ENCODE assay signal across 9 cellular contexts in genomic region chr4:186726150-186726439, GRCh38. TPM values are rescaled to one million over a fixed set of nuclear protein-coding genes. Genes with fewer than 3 reads are reported as not detected.
DNase-seq lines count a peak whose midpoint lies in the region; ATAC-seq, FAIRE-seq and TF ChIP-seq lines count a peak whose summit lies in the region.
"Had no signal": no experiment of that assay in that cellular context is flagged by ENCODE, and none has a peak within 500 bp of the region (broad histone marks: within the 10 kb centered on the region; RNA-seq: fewer than 3 reads in every experiment).

No MANE protein-coding gene starts in this region.

- peak overlapping the region; percentile 81 for H4K5ac ChIP-seq in IMR-90 (ENCODE audit: low read depth, low read length)

- DNase-seq in 8988T: peak; percentile 25
- no peak for DNase-seq in IMR-90
- DNase-seq in NCI-H69 (lab: John Stamatoyannopoulos, UW): no peak
- no peak for DNase-seq in urothelium cell line (ENCODE audit: low spot score)
- DNase-seq in activated CD4-positive, alpha-beta T cell treated with anti-CD3 and anti-CD28 coated beads for 4 hours: no peak

- CTCF ChIA-PET in IMR-90 (lab: Yijun Ruan, JAX): interaction anchor here (0.7 to 1.5 kb wide), 5 partner anchors 83 to 214 kb away, joined by 3 to 5 read pairs (median 3); no protein-coding TSS in a partner anchor

- H3K9me1 ChIP-seq in IMR-90 (ENCODE audit: insufficient read depth, low read length): 0 out of 2 replicates have a peak, but pooled peaks cover 2% of the 10 kb centered on the region

- no peak; the same call in 1 of the 2 replicates for ATAC-seq in IMR-90 (ENCODE audit: low read depth)
- no peak for ATAC-seq in HG03571 (IDR thresholded peaks at IDR 0.05; ENCODE audit: unreplicated experiment)

- H2AK5ac ChIP-seq in IMR-90 (ENCODE audit: low read depth, low read length): peak overlapping the region; percentile 62

- H3K9me3 ChIP-seq in IMR-90 (ENCODE audit: control insufficient read depth, insufficient read depth, low read length) (no peaks in the 10 kb centered on the region), endocrine pancreas (ENCODE audit: control insufficient read depth, low read length) (no peaks in the 10 kb centered on the region), muscle layer of colon (ENCODE audit: low read length) (no peaks in the 10 kb centered on the region)
- H3K9me3 ChIP-seq: adrenal gland had no signal

- peak overlapping the region; percentile 82; the same call in 2 of the 3 replicates for H2BK15ac ChIP-seq in IMR-90 (ENCODE audit: low read depth, low read length)

- in situ Hi-C loops in IMR-90 (cut with MboI; ENCODE audit: low sequenced_read_pairs): loop anchor here (10.0 to 25.0 kb wide), 2 partner anchors 211 to 879 kb away; no protein-coding TSS in a partner anchor

- no peak for FAIRE-seq in urothelium cell line (lab: Jason Lieb, UNC)

- H3K23ac ChIP-seq in IMR-90 (ENCODE audit: low read depth, low read length): peak overlapping the region; percentile 96

- POLR2A ChIA-PET in IMR-90 (lab: Charles Lee; ENCODE audit: unreplicated experiment): interaction anchor here (0.6 kb wide), 1 partner anchor 1089 kb away, joined by 4 read pairs; no protein-coding TSS in a partner anchor

- H2BK20ac ChIP-seq in IMR-90 (ENCODE audit: low read depth, low read length): peak overlapping the region; percentile 78

- H3K4me2 ChIP-seq in IMR-90 (ENCODE audit: low read depth, low read length): peak overlapping the region; percentile 13; the same call in 1 of the 2 replicates

- H2AK9ac ChIP-seq in IMR-90 (replicated peaks; ENCODE audit: low read depth, low read length, poor library complexity): peak overlapping the region; percentile 91

- peaks cover 10% of the 10 kb centered on the region for H3K4me1 ChIP-seq in IMR-90 (ENCODE audit: control insufficient read depth, insufficient read depth, low read length)
- H3K4me1 ChIP-seq in endocrine pancreas (ENCODE audit: control insufficient read depth, insufficient read depth, low read length): no peaks in the 10 kb centered on the region
- H3K4me1 ChIP-seq in muscle layer of colon (ENCODE audit: insufficient read depth, low read length): peaks cover 10% of the 10 kb centered on the region

- H2BK120ac ChIP-seq in IMR-90 (ENCODE audit: low read depth, low read length): peak overlapping the region; percentile 90

- peak overlapping the region; percentile 96 for H3K56ac ChIP-seq in IMR-90 (ENCODE audit: extremely low read depth, insufficient read depth, low read length)

- H3K27me3 ChIP-seq in IMR-90 (ENCODE audit: control insufficient read depth, insufficient read depth, low read length) (no peaks in the 10 kb centered on the region), endocrine pancreas (ENCODE audit: control insufficient read depth, insufficient read depth, low read length) (no peaks in the 10 kb centered on the region), muscle layer of colon (ENCODE audit: control insufficient read depth in 1 of 2, insufficient read depth in 2 of 2, low read length in 2 of 2) (no peaks in the 10 kb centered on the region)

- peak overlapping the region; percentile 74 to 81 for H4K8ac ChIP-seq in IMR-90 (ENCODE audit: low read depth in 2 of 2, low read length in 2 of 2)

- peak overlapping the region; percentile 98 for H4K91ac ChIP-seq in IMR-90 (ENCODE audit: insufficient read depth, low read depth, low read length)

- no peak for TF ChIP-seq RAD21 in IMR-90 (IDR thresholded peaks at IDR 0.05; ENCODE audit: low read length)

- TF ChIP-seq POLR2A in IMR-90 (IDR thresholded peaks at IDR 0.05; ENCODE audit: low read depth, low read length): no peak

- peak overlapping the region; percentile 83 for H2AFZ ChIP-seq in IMR-90 (replicated peaks; ENCODE audit: low read length, poor library complexity)

- dilution Hi-C loops in IMR-90 (cut with HindIII; ENCODE audit: low sequenced_read_pairs, unreplicated experiment): no loop called here

- H3K4ac ChIP-seq in IMR-90 (ENCODE audit: low read depth, low read length): peak overlapping the region; percentile 96

- peaks cover 0 to 22% of the 10 kb centered on the region in 2 experiments; a peak in 3 of 4 replicates for H3K79me1 ChIP-seq in IMR-90 (ENCODE audit: low read depth in 1 of 2, low read length in 2 of 2)

- TSS peak; percentile 68 for BruUV-seq in IMR-90 (replicated peaks; lab: Mats Ljungman, UMichigan)

- H3K18ac ChIP-seq in IMR-90 (ENCODE audit: low read depth, low read length): peak overlapping the region; percentile 93

- peaks cover 29% of the 10 kb centered on the region for H4K20me1 ChIP-seq in IMR-90 (ENCODE audit: insufficient read depth, low read length)

- peak overlapping the region; percentile 95 for H2BK5ac ChIP-seq in IMR-90 (ENCODE audit: low read depth, low read length, poor library complexity, severe bottlenecking)

- peaks cover 4% of the 10 kb centered on the region; the same call in 1 of the 2 replicates for H3K36me3 ChIP-seq in IMR-90 (ENCODE audit: control insufficient read depth, insufficient read depth, low read length)
- H3K36me3 ChIP-seq in endocrine pancreas (ENCODE audit: control insufficient read depth, insufficient read depth, low read length): no peaks in the 10 kb centered on the region
- H3K36me3 ChIP-seq in muscle layer of colon (ENCODE audit: insufficient read depth, low read length): no peaks in the 10 kb centered on the region
- H3K36me3 ChIP-seq: adrenal gland had no signal

- no CpG with 5 or more reads among the region's 21 CpGs for WGBS in IMR-90 (ENCODE audit: extremely low coverage in 2 of 2, insufficient read length in 1 of 2), 2 experiments

- H3K4me3 ChIP-seq in IMR-90 (ENCODE audit: insufficient read depth, low read depth, low read length) (peak overlapping the region; percentile 89), endocrine pancreas (ENCODE audit: control insufficient read depth, insufficient read depth, low read length) (peak overlapping the region; percentile 75), muscle layer of colon (ENCODE audit: low read depth in 1 of 2, low read length in 2 of 2) (peak overlapping the region; percentile 63 to 97)

- intact Hi-C loops in IMR-90 (cut with micrococcal nuclease): loop anchor here (1.0 to 10.0 kb wide), 14 partner anchors 47 to 1179 kb away; no protein-coding TSS in a partner anchor

- peak overlapping the region; percentile 99 for H3K14ac ChIP-seq in IMR-90 (replicated peaks; ENCODE audit: low read depth, low read length)

- H3K9ac ChIP-seq in IMR-90 (ENCODE audit: low read depth, low read length): peak overlapping the region; percentile 100
- peak overlapping the region; percentile 84 for H3K9ac ChIP-seq in endocrine pancreas (ENCODE audit: control insufficient read depth, insufficient read depth, low read length)
- peak overlapping the region; percentile 58 for H3K9ac ChIP-seq in muscle layer of colon (ENCODE audit: low read length)

- H3K27ac ChIP-seq in IMR-90 (ENCODE audit: insufficient read depth, low read length): peak overlapping the region; percentile 97
- H3K27ac ChIP-seq in muscle layer of colon (ENCODE audit: low read depth, low read length): peak overlapping the region; percentile 90

- TF ChIP-seq CTCF in IMR-90 (conservative IDR thresholded peaks at IDR 0.05; ENCODE audit: low read depth, low read length): no peak

TF ChIP-seq in IMR-90, 13 proteins besides CTCF, POLR2A, EP300 and RAD21:
- TF ChIP-seq NFE2L2 (IDR thresholded peaks at IDR 0.05; ENCODE audit: low read depth, low read length) (no peak), BHLHE40 (IDR thresholded peaks at IDR 0.05; ENCODE audit: low read depth, low read length) (no peak), RFX5 (IDR thresholded peaks at IDR 0.05; ENCODE audit: low read depth, low read length) (no peak), MAFK (IDR thresholded peaks at IDR 0.05; ENCODE audit: low read depth, low read length) (no peak), MXI1 (IDR thresholded peaks at IDR 0.05; ENCODE audit: borderline replicate concordance, low read depth, low read length) (no peak; the same call in 1 of the 2 replicates), FOS (IDR thresholded peaks at IDR 0.05; ENCODE audit: low read depth, low read length) (no peak)

RNA-seq across cellular contexts. Expression of gene FAT1, which starts 2.4 kb away (rescaled TPM):
- total RNA-seq in IMR-90 (2012; rRNA removed): 464 and 519 TPM in 2 replicates
- 156 and 171 TPM in 2 replicates for polyA plus RNA-seq in IMR-90 (2012; rRNA removed)
- 126 and 202 TPM in 2 replicates for polyA plus RNA-seq in IMR-90 (2012; cell fraction: cytosol; rRNA removed)
- 206 and 325 TPM in 2 replicates for polyA plus RNA-seq in IMR-90 (2012; cell fraction: nucleus; rRNA removed; ENCODE audit: low replicate concordance)
